12 cellular contexts compared by ENCODE assay signal in genomic region chr11:65042899-65043298, GRCh38. TPM values are rescaled to one million over a fixed set of nuclear protein-coding genes. Genes with fewer than 3 reads are reported as not detected.
A peak's percentile ranks its signal among the peaks of the same experiment; 100 is the strongest.
DNase-seq lines count a peak whose midpoint lies in the region; ATAC-seq and TF ChIP-seq lines count a peak whose summit lies in the region.
"Had no signal": no experiment of that assay in that cellular context is flagged by ENCODE, and none has a peak within 500 bp of the region (broad histone marks: within the 10 kb centered on the region; RNA-seq: fewer than 3 reads in every experiment).

No MANE protein-coding gene starts in this region.

- H3K36me3 ChIP-seq in Panc1 (ENCODE audit: control insufficient read depth, insufficient read depth, low read length) (no peaks in the 10 kb centered on the region), ascending aorta (peaks cover 8 to 27% of the 10 kb centered on the region in 2 donors)

- POLR2A ChIA-PET in Panc1 (lab: Charles Lee) = no interaction called here

- H3K27ac Mint-ChIP-seq in activated naive CD4-positive, alpha-beta T cell treated with anti-CD3 and anti-CD28 coated beads, Interleukin-2, amount 50 U/mL, for 24 hours = no peak overlapping the region
- H3K27ac Mint-ChIP-seq in effector memory CD8-positive, alpha-beta T cell = no peak overlapping the region
- H3K27ac Mint-ChIP-seq in stimulated activated effector memory CD8-positive, alpha-beta T cell treated with anti-CD3 and anti-CD28 coated beads, Interleukin-12 subunit alpha, Interleukin-12 subunit beta, amount 100 ng/mL, for 72 hours = no peak overlapping the region

- H3K27me3 ChIP-seq in Panc1 (ENCODE audit: control insufficient read depth, insufficient read depth, low read length) (no peaks in the 10 kb centered on the region), ascending aorta (no peaks in the 10 kb centered on the region)
- H3K27me3 ChIP-seq: dorsolateral prefrontal cortex had no signal

- no peaks in the 10 kb centered on the region for H3K27me3 Mint-ChIP-seq in activated naive CD4-positive, alpha-beta T cell treated with anti-CD3 and anti-CD28 coated beads, Interleukin-2, amount 50 U/mL, for 24 hours
- no peaks in the 10 kb centered on the region for H3K27me3 Mint-ChIP-seq in effector memory CD8-positive, alpha-beta T cell

- H3K4me1 Mint-ChIP-seq in activated naive CD4-positive, alpha-beta T cell treated with anti-CD3 and anti-CD28 coated beads, Interleukin-2, amount 50 U/mL, for 24 hours = peaks cover 34% of the 10 kb centered on the region
- H3K4me1 Mint-ChIP-seq in effector memory CD8-positive, alpha-beta T cell (ENCODE audit: low read depth in 2 of 2) = peaks cover 7 to 10% of the 10 kb centered on the region in 2 donors
- peaks cover 25% of the 10 kb centered on the region for H3K4me1 Mint-ChIP-seq in stimulated activated effector memory CD8-positive, alpha-beta T cell treated with anti-CD3 and anti-CD28 coated beads, Interleukin-12 subunit alpha, Interleukin-12 subunit beta, amount 100 ng/mL, for 72 hours

- no TSS peak for BruUV-seq in Panc1 (replicated peaks; lab: Mats Ljungman, UMichigan)

- CTCF ChIA-PET in Panc1 (lab: Charles Lee) = no interaction called here

- H3K9me3 ChIP-seq in Panc1 (ENCODE audit: control insufficient read depth, insufficient read depth, low read depth, low read length) (no peaks in the 10 kb centered on the region), ascending aorta (no peaks in the 10 kb centered on the region)

- H3K27ac ChIP-seq in Panc1 (ENCODE audit: low read length) = peak overlapping the region; percentile 45
- no peak overlapping the region for H3K27ac ChIP-seq in ascending aorta
- H3K27ac ChIP-seq: dorsolateral prefrontal cortex had no signal

- H3K9me3 Mint-ChIP-seq in activated naive CD4-positive, alpha-beta T cell treated with anti-CD3 and anti-CD28 coated beads, Interleukin-2, amount 50 U/mL, for 24 hours = no peaks in the 10 kb centered on the region
- no peaks in the 10 kb centered on the region for H3K9me3 Mint-ChIP-seq in effector memory CD8-positive, alpha-beta T cell
- no peaks in the 10 kb centered on the region for H3K9me3 Mint-ChIP-seq in stimulated activated effector memory CD8-positive, alpha-beta T cell treated with anti-CD3 and anti-CD28 coated beads, Interleukin-12 subunit alpha, Interleukin-12 subunit beta, amount 100 ng/mL, for 72 hours

- in situ Hi-C loops in Panc1 (cut with HindIII; ENCODE audit: low pct_unique_long_range_greater_than_20kb, low sequenced_read_pairs) = no loop called here

- intact Hi-C loops in Panc1 (cut with micrococcal nuclease; ENCODE audit: unreplicated experiment) (no loop called here), ascending aorta (cut with DNase I) (loop anchor here (5.0 to 10.0 kb wide), 2 partner anchors 39 to 622 kb away; partner anchors contain the start of genes CDCA5, RELA and ZFPL1)

- H3K4me3 Mint-ChIP-seq in activated naive CD4-positive, alpha-beta T cell treated with anti-CD3 and anti-CD28 coated beads, Interleukin-2, amount 50 U/mL, for 24 hours = peak overlapping the region; percentile 88
- H3K4me3 Mint-ChIP-seq in effector memory CD8-positive, alpha-beta T cell = peak overlapping the region; percentile 79 to 88
- peak overlapping the region; percentile 83 for H3K4me3 Mint-ChIP-seq in stimulated activated effector memory CD8-positive, alpha-beta T cell treated with anti-CD3 and anti-CD28 coated beads, Interleukin-12 subunit alpha, Interleukin-12 subunit beta, amount 100 ng/mL, for 72 hours

- ATAC-seq in Panc1 = no peak
- no peak for ATAC-seq in effector memory CD8-positive, alpha-beta T cell (replicated peaks)
- no peak for ATAC-seq in stimulated activated effector memory CD8-positive, alpha-beta T cell treated with anti-CD3 and anti-CD28 coated beads, Interleukin-12 subunit alpha, Interleukin-12 subunit beta, amount 100 ng/mL, for 72 hours

- H3K4me3 ChIP-seq in Panc1 (ENCODE audit: low read depth in 2 of 2, low read length in 2 of 2) (no peak overlapping the region), ascending aorta (no peak overlapping the region)

- peaks cover 16% of the 10 kb centered on the region for H3K4me1 ChIP-seq in Panc1 (ENCODE audit: control insufficient read depth, insufficient read depth, low read length)
- H3K4me1 ChIP-seq in ascending aorta = peaks cover 4 to 18% of the 10 kb centered on the region in 2 donors

- no peak for DNase-seq in activated naive CD4-positive, alpha-beta T cell treated with Interleukin-2 at 50 U/mL for 16 hours
- no peak for DNase-seq in Panc1 (ENCODE audit: low read depth, low spot score)
- no peak for DNase-seq in effector memory CD8-positive, alpha-beta T cell
- no peak for DNase-seq in stimulated activated effector memory CD8-positive, alpha-beta T cell treated with anti-CD3 and anti-CD28 coated beads, Interleukin-12 subunit alpha, Interleukin-12 subunit beta, amount 100 ng/mL, for 72 hours (ENCODE audit: low spot score in 2 of 2)
- no peak for DNase-seq in ascending aorta (ENCODE audit: low spot score in 2 of 2)
- no peak for DNase-seq in cerebellar nuclear complex (lab: John Stamatoyannopoulos, UW)
- no peak for DNase-seq in NCI-H2029 (lab: John Stamatoyannopoulos, UW)
- DNase-seq: dorsolateral prefrontal cortex, kidney glomerular epithelial cell, NCI-H1048 had no signal

- no peaks in the 10 kb centered on the region for H3K36me3 Mint-ChIP-seq in activated naive CD4-positive, alpha-beta T cell treated with anti-CD3 and anti-CD28 coated beads, Interleukin-2, amount 50 U/mL, for 24 hours
- H3K36me3 Mint-ChIP-seq in effector memory CD8-positive, alpha-beta T cell (ENCODE audit: insufficient read depth) = peaks cover 6% of the 10 kb centered on the region
- peaks cover 14% of the 10 kb centered on the region for H3K36me3 Mint-ChIP-seq in stimulated activated effector memory CD8-positive, alpha-beta T cell treated with anti-CD3 and anti-CD28 coated beads, Interleukin-12 subunit alpha, Interleukin-12 subunit beta, amount 100 ng/mL, for 72 hours

- TF ChIP-seq CTCF in Panc1 (IDR thresholded peaks at IDR 0.05) (no peak), ascending aorta (IDR thresholded peaks at IDR 0.05) (no peak)

RNA-seq across cellular contexts. Expression of gene SAC3D1, which starts 1.9 kb away (rescaled TPM):
- 55.6 TPM for total RNA-seq in Panc1 (2021; ENCODE audit: unreplicated experiment)
- polyA plus RNA-seq in Panc1 (2012; ENCODE audit: insufficient read length) = 69.7 TPM
- 19.6 TPM for total RNA-seq in ascending aorta

RNA-seq across cellular contexts. Expression of gene NAALADL1, which starts 15.5 kb away (rescaled TPM):
- total RNA-seq in Panc1 (2021; ENCODE audit: unreplicated experiment) (0.23 TPM), ascending aorta (56.8 TPM)
- not detected for polyA plus RNA-seq in Panc1 (2012; ENCODE audit: insufficient read length)
- total RNA-seq: NCI-H460 had no signal

RNA-seq across cellular contexts. Expression of gene SNX15, which starts 15.7 kb away (rescaled TPM):
- total RNA-seq in Panc1 (2021; ENCODE audit: unreplicated experiment) = 51.5 TPM
- 72.5 TPM for polyA plus RNA-seq in Panc1 (2012; ENCODE audit: insufficient read length)
- total RNA-seq in ascending aorta = 25.1 TPM

RNA-seq across cellular contexts. Expression of gene ARL2, which starts 28.9 kb away (rescaled TPM):
- 177 TPM for total RNA-seq in Panc1 (2021; ENCODE audit: unreplicated experiment)
- polyA plus RNA-seq in Panc1 (2012; ENCODE audit: insufficient read length) = 394 TPM
- total RNA-seq in ascending aorta = 187 TPM

RNA-seq across cellular contexts. Expression of gene CDCA5, which starts 40.9 kb away (rescaled TPM):
- total RNA-seq in Panc1 (2021; ENCODE audit: unreplicated experiment) = 92.9 TPM
- polyA plus RNA-seq in Panc1 (2012; ENCODE audit: insufficient read length) = 36.4 TPM
- not detected for total RNA-seq in ascending aorta

Comparison
In these comparisons a context has a peak if more than half of its experiments do, and no peak if none do; other contexts are left out.
1. RNA of gene NAALADL1, which starts 15.5 kb away (total RNA-seq): 56.8 TPM in ascending aorta (single experiment); 0.23 TPM in Panc1 (single experiment); every median in the first group is over 10 times any median in the second.
2. Peak in every context shown above with its lines, with median percentiles within 50 percentile points of each other: H3K4me3 Mint-ChIP-seq.